20 cellular contexts compared by ENCODE assay signal in genomic region chr1:201294876-201295275, GRCh38. TPM values are rescaled to one million over a fixed set of nuclear protein-coding genes. Genes with fewer than 3 reads are reported as not detected.
"Had no signal": no experiment of that assay in that cellular context is flagged by ENCODE, and none has a peak within 500 bp of the region (broad histone marks: within the 10 kb centered on the region; RNA-seq: fewer than 3 reads in every experiment).

No MANE protein-coding gene starts in this region.

- DNase-seq: activated B cell treated with CpG ODN at 0.5 μM for 24 hours; activated CD4-positive, alpha-beta T cell treated with anti-CD3 and anti-CD28 coated beads, Interleukin-2, amount 10 ng/mL, durations not matched to agents 7 days and 5 days; activated naive CD4-positive, alpha-beta T cell treated with anti-CD3 and anti-CD28 coated beads, Interleukin-2, amount 10 ng/mL, durations not matched to agents 7 days and 5 days; activated T-cell treated with anti-CD3 and anti-CD28 coated beads for 4 hours; amniotic stem cell; brain microvascular endothelial cell; hippocampal formation; kidney glomerular epithelial cell; stimulated activated CD4-positive, alpha-beta T cell treated with anti-CD3 and anti-CD28 coated beads, Interleukin-4, amount 100 ng/mL, for 24 hours; stomach; T-helper 2 cell had no signal

- H3K4me1 Mint-ChIP-seq: activated B cell treated with CpG ODN at 0.5 μM for 24 hours; activated CD4-positive, alpha-beta T cell treated with anti-CD3 and anti-CD28 coated beads, Interleukin-2, amount 10 ng/mL, durations not matched to agents 7 days and 5 days; activated naive CD4-positive, alpha-beta T cell treated with anti-CD3 and anti-CD28 coated beads, Interleukin-2, amount 10 ng/mL, durations not matched to agents 7 days and 5 days; activated T-helper 17 cell treated with anti-CD3 and anti-CD28 coated beads, Interleukin-2, amount 50 U/mL, for 72 hours had no signal

- H3K9me3 ChIP-seq: gastroesophageal sphincter, neutrophil, stomach had no signal

- H3K4me3 Mint-ChIP-seq: activated B cell treated with CpG ODN at 0.5 μM for 24 hours; activated CD4-positive, alpha-beta T cell treated with anti-CD3 and anti-CD28 coated beads, Interleukin-2, amount 10 ng/mL, durations not matched to agents 7 days and 5 days; activated naive CD4-positive, alpha-beta T cell treated with anti-CD3 and anti-CD28 coated beads, Interleukin-2, amount 10 ng/mL, durations not matched to agents 7 days and 5 days; activated T-helper 17 cell treated with anti-CD3 and anti-CD28 coated beads, Interleukin-2, amount 50 U/mL, for 72 hours had no signal

- H3K27ac ChIP-seq: brain microvascular endothelial cell, gastroesophageal sphincter, neutrophil, stomach had no signal

- H3K36me3 Mint-ChIP-seq: activated naive CD4-positive, alpha-beta T cell treated with anti-CD3 and anti-CD28 coated beads, Interleukin-2, amount 10 ng/mL, durations not matched to agents 7 days and 5 days had no signal

- H3K9me3 Mint-ChIP-seq: activated B cell treated with CpG ODN at 0.5 μM for 24 hours; activated CD4-positive, alpha-beta T cell treated with anti-CD3 and anti-CD28 coated beads, Interleukin-2, amount 10 ng/mL, durations not matched to agents 7 days and 5 days; activated naive CD4-positive, alpha-beta T cell treated with anti-CD3 and anti-CD28 coated beads, Interleukin-2, amount 10 ng/mL, durations not matched to agents 7 days and 5 days; activated T-helper 17 cell treated with anti-CD3 and anti-CD28 coated beads, Interleukin-2, amount 50 U/mL, for 72 hours had no signal

- H3K36me3 ChIP-seq: brain microvascular endothelial cell, gastroesophageal sphincter, neutrophil, stomach had no signal

- FAIRE-seq: endometrium, TTC549, urothelium cell line had no signal

- H3K4me3 ChIP-seq: gastroesophageal sphincter, stomach had no signal

- H3K27me3 ChIP-seq: brain microvascular endothelial cell had no signal

- H3K27ac Mint-ChIP-seq: activated B cell treated with CpG ODN at 0.5 μM for 24 hours; activated CD4-positive, alpha-beta T cell treated with anti-CD3 and anti-CD28 coated beads, Interleukin-2, amount 10 ng/mL, durations not matched to agents 7 days and 5 days; activated naive CD4-positive, alpha-beta T cell treated with anti-CD3 and anti-CD28 coated beads, Interleukin-2, amount 10 ng/mL, durations not matched to agents 7 days and 5 days; activated T-helper 17 cell treated with anti-CD3 and anti-CD28 coated beads, Interleukin-2, amount 50 U/mL, for 72 hours; progenitor cell of endocrine pancreas had no signal

- H3K4me1 ChIP-seq: gastroesophageal sphincter had no signal

- ATAC-seq: activated T-helper 17 cell treated with anti-CD3 and anti-CD28 coated beads, Interleukin-2, amount 50 U/mL, for 72 hours; gastroesophageal sphincter; sciatic nerve had no signal

RNA-seq across cellular contexts. Expression of gene PKP1, which starts 11.6 kb away (rescaled TPM):
- total RNA-seq: activated B cell treated with CpG ODN at 0.5 μM for 24 hours; activated CD4-positive, alpha-beta T cell treated with anti-CD3 and anti-CD28 coated beads, Interleukin-2, amount 10 ng/mL, durations not matched to agents 7 days and 5 days; activated CD8-positive, alpha-beta memory T cell treated with anti-CD3 and anti-CD28 coated beads for 36 hours; activated T-helper 17 cell treated with anti-CD3 and anti-CD28 coated beads, Interleukin-2, amount 50 U/mL, for 72 hours; progenitor cell of endocrine pancreas had no signal
